In genomic region chr9:70603020-70603411, GRCh38 we compare ENCODE assay signal across 18 cellular contexts.
DNase-seq lines count a peak whose midpoint lies in the region; ATAC-seq and TF ChIP-seq lines count a peak whose summit lies in the region.
"Had no signal": no experiment of that assay in that cellular context is flagged by ENCODE, and none has a peak within 500 bp of the region (broad histone marks: within the 10 kb centered on the region; RNA-seq: fewer than 3 reads in every experiment).

No MANE protein-coding gene starts in this region.

- H2BK5ac ChIP-seq in mesenchymal stem cell (ENCODE audit: low read depth, low read length, poor library complexity, severe bottlenecking), result no peak overlapping the region

- POLR2A ChIA-PET in WTC11 (lab: Charles Lee), result interaction anchor here (0.8 to 1.0 kb wide), 3 partner anchors 182 to 212 kb away, joined by 3 to 4 read pairs (median 3); no protein-coding TSS in a partner anchor

- no peak for DNase-seq in HFFc6
- no peak for DNase-seq in WTC11 (ENCODE audit: low spot score)
- DNase-seq in mesenchymal stem cell, result no peak
- DNase-seq in effector CD8-positive, alpha-beta T cell (lab: John Stamatoyannopoulos, UW), result no peak
- DNase-seq in C1 segment of cervical spinal cord (lab: John Stamatoyannopoulos, UW), result no peak
- DNase-seq: activated B cell treated with CpG ODN at 0.5 μM for 24 hours; GOT3; NK-92 treated with Interleukin-12 subunit alpha and Interleukin-12 subunit beta, amount 100 ng/mL, for 24 hours had no signal

- no peak overlapping the region for H2AK5ac ChIP-seq in mesenchymal stem cell (ENCODE audit: low read length, severe bottlenecking)

- no peak overlapping the region for H3K14ac ChIP-seq in mesenchymal stem cell (ENCODE audit: low read length in 2 of 2)

- no peak overlapping the region for H4K91ac ChIP-seq in mesenchymal stem cell (ENCODE audit: low read length)

- peak overlapping the region; percentile 99 for H3K27ac Mint-ChIP-seq in HFFc6
- H3K27ac Mint-ChIP-seq in WTC11, result no peak overlapping the region
- H3K27ac Mint-ChIP-seq: activated B cell treated with CpG ODN at 0.5 μM for 24 hours; activated CD8-positive, alpha-beta T cell treated with anti-CD3 and anti-CD28 coated beads for 36 hours; CD4-positive, alpha-beta T cell had no signal

- H2BK15ac ChIP-seq in mesenchymal stem cell (ENCODE audit: low read depth, poor library complexity, severe bottlenecking), result no peak overlapping the region

- TF ChIP-seq CTCF in HFFc6 (IDR thresholded peaks at IDR 0.05), result no peak
- no peak for TF ChIP-seq CTCF in WTC11 (IDR thresholded peaks at IDR 0.05)

- 89% methylated on average over 6 of the region's 6 CpGs for WGBS in mesenchymal stem cell

- no peaks in the 10 kb centered on the region for H3K36me3 Mint-ChIP-seq in HFFc6 (ENCODE audit: low read depth)
- no peaks in the 10 kb centered on the region for H3K36me3 Mint-ChIP-seq in WTC11

- H3K23ac ChIP-seq in mesenchymal stem cell (ENCODE audit: low read length in 2 of 2), result no peak overlapping the region

- H3K9me3 Mint-ChIP-seq in HFFc6, result no peaks in the 10 kb centered on the region
- H3K9me3 Mint-ChIP-seq in WTC11, result no peaks in the 10 kb centered on the region
- H3K9me3 Mint-ChIP-seq: activated CD8-positive, alpha-beta T cell treated with anti-CD3 and anti-CD28 coated beads for 36 hours; CD4-positive, alpha-beta T cell; central memory CD8-positive, alpha-beta T cell; effector memory CD8-positive, alpha-beta T cell had no signal

- H3K27me3 Mint-ChIP-seq in HFFc6 (ENCODE audit: insufficient read depth) (no peaks in the 10 kb centered on the region), WTC11 (ENCODE audit: low read depth) (no peaks in the 10 kb centered on the region)
- H3K27me3 Mint-ChIP-seq: activated CD8-positive, alpha-beta T cell treated with anti-CD3 and anti-CD28 coated beads for 36 hours; CD4-positive, alpha-beta T cell; central memory CD8-positive, alpha-beta T cell; effector memory CD8-positive, alpha-beta T cell had no signal

- H3K27ac ChIP-seq in mesenchymal stem cell (ENCODE audit: low read length, poor library complexity, severe bottlenecking) (no peak overlapping the region), stomach smooth muscle (ENCODE audit: low read length) (peak overlapping the region; percentile 97)
- H3K27ac ChIP-seq: neutrophil had no signal

- ATAC-seq in WTC11 (peak; percentile 10; the same call in 1 of the 2 replicates), GM18519 (IDR thresholded peaks at IDR 0.05; ENCODE audit: low FRiP score, unreplicated experiment) (no peak), GM18858 (IDR thresholded peaks at IDR 0.05; ENCODE audit: unreplicated experiment) (no peak)

- H2BK12ac ChIP-seq in mesenchymal stem cell (ENCODE audit: low read length in 2 of 2), result peak overlapping the region in 1 of 2 experiments; percentile 70

- H3K4me1 Mint-ChIP-seq in HFFc6 (ENCODE audit: low read depth) (peaks cover 47% of the 10 kb centered on the region), WTC11 (peaks cover 30% of the 10 kb centered on the region)
- H3K4me1 Mint-ChIP-seq: central memory CD8-positive, alpha-beta T cell had no signal

- H3K4ac ChIP-seq in mesenchymal stem cell (ENCODE audit: low read depth in 1 of 2, low read length in 2 of 2), result peak overlapping the region in 1 of 2 experiments; percentile 24

- H3K4me3 ChIP-seq in mesenchymal stem cell (ENCODE audit: insufficient read depth in 1 of 2, low read depth in 1 of 2, low read length in 2 of 2), result no peak overlapping the region
- peak overlapping the region in 1 of 2 donors; percentile 59 for H3K4me3 ChIP-seq in stomach smooth muscle (ENCODE audit: low read length in 2 of 2)
- H3K4me3 ChIP-seq: suprapubic skin had no signal

- H3K4me3 Mint-ChIP-seq in HFFc6, result no peak overlapping the region
- H3K4me3 Mint-ChIP-seq in WTC11, result no peak overlapping the region
- H3K4me3 Mint-ChIP-seq: activated B cell treated with CpG ODN at 0.5 μM for 24 hours; activated CD8-positive, alpha-beta T cell treated with anti-CD3 and anti-CD28 coated beads for 36 hours; CD4-positive, alpha-beta T cell; central memory CD8-positive, alpha-beta T cell; effector memory CD8-positive, alpha-beta T cell had no signal

- H3K9me3 ChIP-seq in mesenchymal stem cell (ENCODE audit: control insufficient read depth, low read length) (no peaks in the 10 kb centered on the region), stomach smooth muscle (ENCODE audit: control insufficient read depth in 2 of 2, low read length in 2 of 2) (no peaks in the 10 kb centered on the region)
- H3K9me3 ChIP-seq: neutrophil, SK-N-SH, suprapubic skin had no signal

- no peaks in the 10 kb centered on the region for H3K79me1 ChIP-seq in mesenchymal stem cell (replicated peaks; ENCODE audit: low read length, poor library complexity, severe bottlenecking)

- no peak overlapping the region for H2AFZ ChIP-seq in mesenchymal stem cell (ENCODE audit: low read depth, low read length)

- H3K9ac ChIP-seq in mesenchymal stem cell (ENCODE audit: low read length) (peak overlapping the region; percentile 21), stomach smooth muscle (ENCODE audit: low read length in 2 of 2) (peak overlapping the region; percentile 53 to 62)

- no peak overlapping the region for H2BK120ac ChIP-seq in mesenchymal stem cell (ENCODE audit: low read depth, low read length)

- peaks cover 0 to 16% of the 10 kb centered on the region in 2 experiments for H3K27me3 ChIP-seq in mesenchymal stem cell (ENCODE audit: control insufficient read depth in 1 of 2, insufficient read depth in 1 of 2, low read length in 2 of 2)
- no peaks in the 10 kb centered on the region for H3K27me3 ChIP-seq in stomach smooth muscle (ENCODE audit: control insufficient read depth in 1 of 2, insufficient read depth in 2 of 2, low read length in 2 of 2)
- H3K27me3 ChIP-seq: neutrophil, suprapubic skin had no signal

- H3K4me1 ChIP-seq in mesenchymal stem cell (ENCODE audit: control insufficient read depth, insufficient read depth, low read depth, low read length) (peaks cover 6% of the 10 kb centered on the region), stomach smooth muscle (ENCODE audit: control insufficient read depth, insufficient read depth, low read length) (peaks cover 29% of the 10 kb centered on the region)

- CTCF ChIA-PET in WTC11 (lab: Charles Lee), result interaction anchor here (0.6 to 2.6 kb wide), 49 partner anchors 9 to 672 kb away, joined by 3 to 32 read pairs (median 4); partner anchors contain the start of gene KLF9

- no peaks in the 10 kb centered on the region for H3K36me3 ChIP-seq in mesenchymal stem cell (ENCODE audit: control insufficient read depth in 1 of 2, insufficient read depth in 2 of 2, low read depth in 1 of 2, low read length in 2 of 2)
- no peaks in the 10 kb centered on the region for H3K36me3 ChIP-seq in stomach smooth muscle (ENCODE audit: control insufficient read depth in 2 of 2, insufficient read depth in 2 of 2, low read length in 2 of 2)
- H3K36me3 ChIP-seq: neutrophil, suprapubic skin had no signal

- H3K18ac ChIP-seq in mesenchymal stem cell (ENCODE audit: low read depth in 1 of 2, low read length in 2 of 2), result no peak overlapping the region

- H4K8ac ChIP-seq in mesenchymal stem cell (ENCODE audit: low read length), result no peak overlapping the region

- H3K4me2 ChIP-seq in mesenchymal stem cell (ENCODE audit: low read length, poor library complexity, severe bottlenecking), result no peak overlapping the region

TF ChIP-seq in WTC11, 78 proteins besides CTCF, POLR2A, EP300 and RAD21 (continues in another document):
- TF ChIP-seq E2F1 (CRISPR knock-in tag; IDR thresholded peaks at IDR 0.05) (no peak), PREB (CRISPR knock-in tag; IDR thresholded peaks at IDR 0.05; ENCODE audit: borderline replicate concordance) (no peak), CREM (CRISPR knock-in tag; IDR thresholded peaks at IDR 0.05) (no peak), RORB (CRISPR knock-in tag; IDR thresholded peaks at IDR 0.05) (no peak), FOXK1 (CRISPR knock-in tag; IDR thresholded peaks at IDR 0.05) (no peak)
- TF ChIP-seq, protein P1, sequence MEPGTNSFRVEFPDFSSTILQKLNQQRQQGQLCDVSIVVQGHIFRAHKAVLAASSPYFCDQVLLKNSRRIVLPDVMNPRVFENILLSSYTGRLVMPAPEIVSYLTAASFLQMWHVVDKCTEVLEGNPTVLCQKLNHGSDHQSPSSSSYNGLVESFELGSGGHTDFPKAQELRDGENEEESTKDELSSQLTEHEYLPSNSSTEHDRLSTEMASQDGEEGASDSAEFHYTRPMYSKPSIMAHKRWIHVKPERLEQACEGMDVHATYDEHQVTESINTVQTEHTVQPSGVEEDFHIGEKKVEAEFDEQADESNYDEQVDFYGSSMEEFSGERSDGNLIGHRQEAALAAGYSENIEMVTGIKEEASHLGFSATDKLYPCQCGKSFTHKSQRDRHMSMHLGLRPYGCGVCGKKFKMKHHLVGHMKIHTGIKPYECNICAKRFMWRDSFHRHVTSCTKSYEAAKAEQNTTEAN (CRISPR knock-in tag; IDR thresholded peaks at IDR 0.05), result no peak
- TF ChIP-seq, protein P2, sequence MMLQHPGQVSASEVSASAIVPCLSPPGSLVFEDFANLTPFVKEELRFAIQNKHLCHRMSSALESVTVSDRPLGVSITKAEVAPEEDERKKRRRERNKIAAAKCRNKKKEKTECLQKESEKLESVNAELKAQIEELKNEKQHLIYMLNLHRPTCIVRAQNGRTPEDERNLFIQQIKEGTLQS (CRISPR knock-in tag; conservative IDR thresholded peaks at IDR 0.05), result no peak
